24 cellular contexts compared by ENCODE assay signal in the genomic region with DNA sequence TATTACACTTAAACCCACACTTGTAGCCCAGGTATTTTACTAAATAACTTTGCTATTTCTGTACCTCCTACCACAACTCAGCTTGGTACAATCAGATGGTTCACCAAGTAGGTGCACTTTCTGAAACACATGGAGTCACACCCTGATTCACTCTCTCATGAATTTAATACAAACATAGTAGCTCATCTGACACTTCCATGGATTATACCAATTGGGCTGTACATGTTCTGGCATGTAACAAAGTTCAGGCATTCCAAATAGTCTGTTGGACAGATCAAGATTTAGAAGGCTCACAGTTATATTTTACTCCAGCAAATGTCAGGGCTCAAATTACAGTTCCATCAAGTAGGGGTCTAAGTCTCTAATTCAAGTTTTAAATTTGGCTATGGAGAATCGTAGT.
DNase-seq lines count a peak whose midpoint lies in the region; ATAC-seq, FAIRE-seq and TF ChIP-seq lines count a peak whose summit lies in the region.
"Had no signal": no experiment of that assay in that cellular context is flagged by ENCODE, and none has a peak within 500 bp of the region (broad histone marks: within the 10 kb centered on the region; RNA-seq: fewer than 3 reads in every experiment).

No MANE protein-coding gene starts in this region.

- H3K36me3 ChIP-seq in aorta (ENCODE audit: control insufficient read depth in 1 of 2, insufficient read depth in 2 of 2, low read length in 1 of 2), result no peaks in the 10 kb centered on the region
- H3K36me3 ChIP-seq: BE2C, SJSA1 had no signal

- intact Hi-C loops in aorta (cut with DNase I), result no loop called here

- H3K27ac ChIP-seq in foreskin keratinocyte (no peak overlapping the region), aorta (ENCODE audit: low read depth in 1 of 2, low read length in 2 of 2) (no peak overlapping the region)
- H3K27ac ChIP-seq: HL-60, PC-9, SJSA1 had no signal

- no peaks in the 10 kb centered on the region for H3K9me3 ChIP-seq in aorta (ENCODE audit: control insufficient read depth, low read length)
- H3K9me3 ChIP-seq: BE2C, SJSA1 had no signal

- 18 to 31% methylated on average over 1 of the region's 1 CpG for WGBS in aorta, 2 donors

- no peaks in the 10 kb centered on the region for H3K27me3 ChIP-seq in foreskin keratinocyte
- no peaks in the 10 kb centered on the region for H3K27me3 ChIP-seq in aorta (ENCODE audit: control insufficient read depth in 1 of 2, insufficient read depth in 2 of 2, low read length in 1 of 2)
- H3K27me3 ChIP-seq: BE2C, SJSA1 had no signal

- no peaks in the 10 kb centered on the region for H3K4me1 ChIP-seq in foreskin keratinocyte
- no peaks in the 10 kb centered on the region for H3K4me1 ChIP-seq in aorta (ENCODE audit: control insufficient read depth in 1 of 2, insufficient read depth in 2 of 2, low read length in 2 of 2)
- H3K4me1 ChIP-seq: BE2C, SJSA1 had no signal

- no peak for TF ChIP-seq CTCF in choroid plexus epithelial cell (conservative IDR thresholded peaks at IDR 0.05; ENCODE audit: low read depth, low read length)
- no peak for TF ChIP-seq CTCF in foreskin keratinocyte (conservative IDR thresholded peaks at IDR 0.05)

- DNase-seq in NCI-H2171 treated with DMSO at 0.1 percent for 48 hours (lab: John Stamatoyannopoulos, UW) (peak; percentile 8), NCI-H2171 (lab: John Stamatoyannopoulos, UW) (no peak), choroid plexus epithelial cell (ENCODE audit: low read depth) (peak; percentile 8), foreskin keratinocyte (peak; percentile 54 to 64), aorta (no peak), HTR-8/SVneo (ENCODE audit: insufficient read length, low spot score) (no peak), kidney glomerular epithelial cell (lab: John Stamatoyannopoulos, UW) (no peak)
- no peak for DNase-seq in activated CD8-positive, alpha-beta memory T cell treated with anti-CD3 and anti-CD28 coated beads, Interleukin-2, amount 50 U/mL, for 4 hours
- DNase-seq: 8988T, ACHN, BE2C, Calu3, DND-41, NCI-H1092, NCI-H1417 treated with DMSO at 0.1 percent for 48 hours, NCI-H1694 treated with DMSO at 0.1 percent for 48 hours, NCI-H2081, NCI-H526 treated with DMSO at 0.1 percent for 48 hours, PC-9, Right ventricle myocardium superior had no signal

- no peak for FAIRE-seq in HTR-8/SVneo (lab: Jason Lieb, UNC)
- FAIRE-seq: GM12892 had no signal

- ATAC-seq in foreskin keratinocyte (peak; percentile 75), aorta (ENCODE audit: low FRiP score) (peak; percentile 29)
- ATAC-seq: HCT116 had no signal

- H3K4me3 ChIP-seq in choroid plexus epithelial cell (ENCODE audit: low read depth, low read length) (no peak overlapping the region), aorta (ENCODE audit: low read length in 2 of 2) (no peak overlapping the region)
- H3K4me3 ChIP-seq: PC-9, SJSA1 had no signal

Comparison
In these comparisons a context has a peak if more than half of its experiments do, and no peak if none do; other contexts are left out.
1. DNase-seq: peak in NCI-H2171 treated with DMSO at 0.1 percent for 48 hours (single experiment), choroid plexus epithelial cell (single experiment) and foreskin keratinocyte (2 of 2); none in NCI-H2171 (single experiment), aorta (0 of 2), HTR-8/SVneo (single experiment), activated CD8-positive, alpha-beta memory T cell treated with anti-CD3 and anti-CD28 coated beads, Interleukin-2, amount 50 U/mL, for 4 hours (single experiment) and kidney glomerular epithelial cell (single experiment).